In genomic region chr4:138595731-138596465, GRCh38 we compare ENCODE assay signal across 2 cellular contexts.
TF ChIP-seq lines count a peak whose summit lies in the region.

No MANE protein-coding gene starts in this region.

TF ChIP-seq in liver, 16 proteins besides CTCF, POLR2A, EP300 and RAD21 (continued from another document):
- TF ChIP-seq, protein P1, sequence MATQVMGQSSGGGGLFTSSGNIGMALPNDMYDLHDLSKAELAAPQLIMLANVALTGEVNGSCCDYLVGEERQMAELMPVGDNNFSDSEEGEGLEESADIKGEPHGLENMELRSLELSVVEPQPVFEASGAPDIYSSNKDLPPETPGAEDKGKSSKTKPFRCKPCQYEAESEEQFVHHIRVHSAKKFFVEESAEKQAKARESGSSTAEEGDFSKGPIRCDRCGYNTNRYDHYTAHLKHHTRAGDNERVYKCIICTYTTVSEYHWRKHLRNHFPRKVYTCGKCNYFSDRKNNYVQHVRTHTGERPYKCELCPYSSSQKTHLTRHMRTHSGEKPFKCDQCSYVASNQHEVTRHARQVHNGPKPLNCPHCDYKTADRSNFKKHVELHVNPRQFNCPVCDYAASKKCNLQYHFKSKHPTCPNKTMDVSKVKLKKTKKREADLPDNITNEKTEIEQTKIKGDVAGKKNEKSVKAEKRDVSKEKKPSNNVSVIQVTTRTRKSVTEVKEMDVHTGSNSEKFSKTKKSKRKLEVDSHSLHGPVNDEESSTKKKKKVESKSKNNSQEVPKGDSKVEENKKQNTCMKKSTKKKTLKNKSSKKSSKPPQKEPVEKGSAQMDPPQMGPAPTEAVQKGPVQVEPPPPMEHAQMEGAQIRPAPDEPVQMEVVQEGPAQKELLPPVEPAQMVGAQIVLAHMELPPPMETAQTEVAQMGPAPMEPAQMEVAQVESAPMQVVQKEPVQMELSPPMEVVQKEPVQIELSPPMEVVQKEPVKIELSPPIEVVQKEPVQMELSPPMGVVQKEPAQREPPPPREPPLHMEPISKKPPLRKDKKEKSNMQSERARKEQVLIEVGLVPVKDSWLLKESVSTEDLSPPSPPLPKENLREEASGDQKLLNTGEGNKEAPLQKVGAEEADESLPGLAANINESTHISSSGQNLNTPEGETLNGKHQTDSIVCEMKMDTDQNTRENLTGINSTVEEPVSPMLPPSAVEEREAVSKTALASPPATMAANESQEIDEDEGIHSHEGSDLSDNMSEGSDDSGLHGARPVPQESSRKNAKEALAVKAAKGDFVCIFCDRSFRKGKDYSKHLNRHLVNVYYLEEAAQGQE (IDR thresholded peaks at IDR 0.05): no peak
- peak; percentile 49 for TF ChIP-seq MAX (IDR thresholded peaks at IDR 0.05)
- no peak for TF ChIP-seq TAF1 (conservative IDR thresholded peaks at IDR 0.05)
- TF ChIP-seq RXRA (IDR thresholded peaks at IDR 0.05): peak; percentile 73 to 75
- no peak for TF ChIP-seq ZBTB33 (IDR thresholded peaks at IDR 0.05)
- TF ChIP-seq JUND (IDR thresholded peaks at IDR 0.05): peak; percentile 31 to 45
- peak; percentile 60 for TF ChIP-seq FOXA1 (IDR thresholded peaks at IDR 0.05)
- peak; percentile 79 for TF ChIP-seq YY1 (IDR thresholded peaks at IDR 0.05)
- TF ChIP-seq GABPA (IDR thresholded peaks at IDR 0.05 in 1 of 2, conservative IDR thresholded peaks at IDR 0.05 in 1 of 2): no peak
- no peak for TF ChIP-seq HNF4G (IDR thresholded peaks at IDR 0.05)

TF ChIP-seq in HepG2, 621 proteins besides CTCF, POLR2A, EP300 and RAD21 (continued from another document):
- TF ChIP-seq, protein P2, sequence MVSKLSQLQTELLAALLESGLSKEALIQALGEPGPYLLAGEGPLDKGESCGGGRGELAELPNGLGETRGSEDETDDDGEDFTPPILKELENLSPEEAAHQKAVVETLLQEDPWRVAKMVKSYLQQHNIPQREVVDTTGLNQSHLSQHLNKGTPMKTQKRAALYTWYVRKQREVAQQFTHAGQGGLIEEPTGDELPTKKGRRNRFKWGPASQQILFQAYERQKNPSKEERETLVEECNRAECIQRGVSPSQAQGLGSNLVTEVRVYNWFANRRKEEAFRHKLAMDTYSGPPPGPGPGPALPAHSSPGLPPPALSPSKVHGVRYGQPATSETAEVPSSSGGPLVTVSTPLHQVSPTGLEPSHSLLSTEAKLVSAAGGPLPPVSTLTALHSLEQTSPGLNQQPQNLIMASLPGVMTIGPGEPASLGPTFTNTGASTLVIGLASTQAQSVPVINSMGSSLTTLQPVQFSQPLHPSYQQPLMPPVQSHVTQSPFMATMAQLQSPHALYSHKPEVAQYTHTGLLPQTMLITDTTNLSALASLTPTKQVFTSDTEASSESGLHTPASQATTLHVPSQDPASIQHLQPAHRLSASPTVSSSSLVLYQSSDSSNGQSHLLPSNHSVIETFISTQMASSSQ (IDR thresholded peaks at IDR 0.05; ENCODE audit: low read depth): no peak
- TF ChIP-seq, protein P2 (CRISPR knock-in tag; IDR thresholded peaks at IDR 0.05; ENCODE audit: borderline replicate concordance): no peak
- TF ChIP-seq ZSCAN29 (CRISPR knock-in tag; conservative IDR thresholded peaks at IDR 0.05) (no peak), FOXJ3 (CRISPR knock-in tag; IDR thresholded peaks at IDR 0.05; ENCODE audit: borderline replicate concordance) (no peak), STAT5B (CRISPR knock-in tag; IDR thresholded peaks at IDR 0.05) (no peak), ZNF792 (CRISPR knock-in tag; IDR thresholded peaks at IDR 0.05) (no peak), ZNF567 (CRISPR knock-in tag; IDR thresholded peaks at IDR 0.05; ENCODE audit: borderline replicate concordance) (no peak), TARDBP (CRISPR knock-in tag; IDR thresholded peaks at IDR 0.05) (no peak), ZNF609 (CRISPR knock-in tag; IDR thresholded peaks at IDR 0.05; ENCODE audit: borderline replicate concordance) (no peak)
